In genomic region chr15:60973637-60974415, GRCh38 we compare ENCODE assay signal across 17 cellular contexts.
A peak's percentile ranks its signal among the peaks of the same experiment; 100 is the strongest.
DNase-seq lines count a peak whose midpoint lies in the region; TF ChIP-seq lines count a peak whose summit lies in the region.
"Had no signal": no experiment of that assay in that cellular context is flagged by ENCODE, and none has a peak within 500 bp of the region (broad histone marks: within the 10 kb centered on the region; RNA-seq: fewer than 3 reads in every experiment).

No MANE protein-coding gene starts in this region.

- DNase-seq in HCEC 1CT (peak; percentile 94), SJSA1 (ENCODE audit: low read depth in 1 of 2, low spot score in 2 of 2) (peak in 1 of 2 experiments; percentile 35), fibroblast of pulmonary artery (ENCODE audit: low read depth) (peak; percentile 61), retina (peak; percentile 56), BE2C (no peak), DMS114 treated with DMSO at 0.1 percent for 48 hours (lab: John Stamatoyannopoulos, UW; ENCODE audit: unreplicated experiment) (no peak)
- DNase-seq in activated T-helper 1 cell treated with anti-CD3 and anti-CD28 coated beads, Interleukin-12 subunit alpha, Interleukin-12 subunit beta, Interleukin-2, Interleukin-4 antibody, amounts not matched to agents 30 ng/mL and 10 ng/mL and 1 ng/mL, durations not matched to agents 14 hours and 24 hours and 36 hours (ENCODE audit: low spot score) = no peak
- DNase-seq: activated CD4-positive, alpha-beta memory T cell treated with anti-CD3 and anti-CD28 coated beads, Interleukin-2, amount 10 ng/mL, durations not matched to agents 7 days and 5 days; heart right ventricle; NCI-H1436 treated with DMSO at 0.1 percent for 48 hours; pancreas; stimulated activated CD4-positive, alpha-beta T cell treated with anti-CD3 and anti-CD28 coated beads, Interleukin-4, amount 100 ng/mL, for 24 hours; stomach; T-helper 17 cell had no signal

- no peaks in the 10 kb centered on the region for H3K36me3 ChIP-seq in SJSA1
- no peaks in the 10 kb centered on the region for H3K36me3 ChIP-seq in BE2C
- H3K36me3 ChIP-seq: heart right ventricle, pancreas, stomach had no signal

- no peaks in the 10 kb centered on the region for H3K4me1 Mint-ChIP-seq in activated T-helper 1 cell treated with anti-CD3 and anti-CD28 coated beads, Interleukin-12 subunit alpha, Interleukin-12 subunit beta, Interleukin-2, Interleukin-4 antibody, amounts not matched to agents 30 ng/mL and 10 ng/mL and 1 ng/mL, durations not matched to agents 14 hours and 24 hours and 36 hours (ENCODE audit: low read depth)
- H3K4me1 Mint-ChIP-seq: activated CD4-positive, alpha-beta memory T cell treated with anti-CD3 and anti-CD28 coated beads, Interleukin-2, amount 10 ng/mL, durations not matched to agents 7 days and 5 days; activated naive CD4-positive, alpha-beta T cell treated with anti-CD3 and anti-CD28 coated beads, Interleukin-2, amount 50 U/mL, for 24 hours had no signal

- no peaks in the 10 kb centered on the region for H3K36me3 Mint-ChIP-seq in activated T-helper 1 cell treated with anti-CD3 and anti-CD28 coated beads, Interleukin-12 subunit alpha, Interleukin-12 subunit beta, Interleukin-2, Interleukin-4 antibody, amounts not matched to agents 30 ng/mL and 10 ng/mL and 1 ng/mL, durations not matched to agents 14 hours and 24 hours and 36 hours (ENCODE audit: low read depth)
- H3K36me3 Mint-ChIP-seq: activated naive CD4-positive, alpha-beta T cell treated with anti-CD3 and anti-CD28 coated beads, Interleukin-2, amount 50 U/mL, for 24 hours had no signal

- peak overlapping the region; percentile 91 for H3K27ac ChIP-seq in SJSA1
- H3K27ac ChIP-seq: heart right ventricle, pancreas, stomach had no signal

- no peaks in the 10 kb centered on the region for H3K9me3 Mint-ChIP-seq in activated T-helper 1 cell treated with anti-CD3 and anti-CD28 coated beads, Interleukin-12 subunit alpha, Interleukin-12 subunit beta, Interleukin-2, Interleukin-4 antibody, amounts not matched to agents 30 ng/mL and 10 ng/mL and 1 ng/mL, durations not matched to agents 14 hours and 24 hours and 36 hours
- H3K9me3 Mint-ChIP-seq: activated CD4-positive, alpha-beta memory T cell treated with anti-CD3 and anti-CD28 coated beads, Interleukin-2, amount 10 ng/mL, durations not matched to agents 7 days and 5 days; activated naive CD4-positive, alpha-beta T cell treated with anti-CD3 and anti-CD28 coated beads, Interleukin-2, amount 50 U/mL, for 24 hours; dendritic cell treated with granulocyte-macrophage colony-stimulating factor and Interleukin-4, amounts not matched to agents 40 ng/mL and 50 ng/mL, for 4 days had no signal

- H3K4me1 ChIP-seq in SJSA1 (replicated peaks) = peaks cover 47% of the 10 kb centered on the region
- no peaks in the 10 kb centered on the region for H3K4me1 ChIP-seq in BE2C
- H3K4me1 ChIP-seq: pancreas had no signal

- H3K9me3 ChIP-seq in SJSA1 (replicated peaks) (no peaks in the 10 kb centered on the region), BE2C (no peaks in the 10 kb centered on the region)
- H3K9me3 ChIP-seq: heart right ventricle, pancreas, stomach had no signal

- TF ChIP-seq CTCF in fibroblast of pulmonary artery (IDR thresholded peaks at IDR 0.05; ENCODE audit: low read length, missing control alignments) = no peak
- no peak for TF ChIP-seq CTCF in BE2C (IDR thresholded peaks at IDR 0.05; ENCODE audit: low read depth, low read length)

- H3K27me3 ChIP-seq in SJSA1 (replicated peaks) (no peaks in the 10 kb centered on the region), BE2C (no peaks in the 10 kb centered on the region)
- H3K27me3 ChIP-seq: heart right ventricle, pancreas, stomach had no signal

- H3K4me3 ChIP-seq in SJSA1 (no peak overlapping the region), fibroblast of pulmonary artery (replicated peaks; ENCODE audit: low read depth, low read length) (no peak overlapping the region), BE2C (ENCODE audit: low read depth, low read length) (no peak overlapping the region)
- H3K4me3 ChIP-seq: heart right ventricle, lung, pancreas, stomach had no signal

- no peak overlapping the region for H3K27ac Mint-ChIP-seq in activated T-helper 1 cell treated with anti-CD3 and anti-CD28 coated beads, Interleukin-12 subunit alpha, Interleukin-12 subunit beta, Interleukin-2, Interleukin-4 antibody, amounts not matched to agents 30 ng/mL and 10 ng/mL and 1 ng/mL, durations not matched to agents 14 hours and 24 hours and 36 hours
- H3K27ac Mint-ChIP-seq: activated CD4-positive, alpha-beta memory T cell treated with anti-CD3 and anti-CD28 coated beads, Interleukin-2, amount 10 ng/mL, durations not matched to agents 7 days and 5 days; activated naive CD4-positive, alpha-beta T cell treated with anti-CD3 and anti-CD28 coated beads, Interleukin-2, amount 50 U/mL, for 24 hours; dendritic cell treated with granulocyte-macrophage colony-stimulating factor and Interleukin-4, amounts not matched to agents 40 ng/mL and 50 ng/mL, for 4 days; T-helper 17 cell had no signal

- H3K4me3 Mint-ChIP-seq in activated T-helper 1 cell treated with anti-CD3 and anti-CD28 coated beads, Interleukin-12 subunit alpha, Interleukin-12 subunit beta, Interleukin-2, Interleukin-4 antibody, amounts not matched to agents 30 ng/mL and 10 ng/mL and 1 ng/mL, durations not matched to agents 14 hours and 24 hours and 36 hours = no peak overlapping the region
- H3K4me3 Mint-ChIP-seq: activated CD4-positive, alpha-beta memory T cell treated with anti-CD3 and anti-CD28 coated beads, Interleukin-2, amount 10 ng/mL, durations not matched to agents 7 days and 5 days; activated naive CD4-positive, alpha-beta T cell treated with anti-CD3 and anti-CD28 coated beads, Interleukin-2, amount 50 U/mL, for 24 hours; dendritic cell treated with granulocyte-macrophage colony-stimulating factor and Interleukin-4, amounts not matched to agents 40 ng/mL and 50 ng/mL, for 4 days; T-helper 17 cell had no signal

- intact Hi-C loops in activated T-helper 1 cell treated with anti-CD3 and anti-CD28 coated beads, Interleukin-12 subunit alpha, Interleukin-12 subunit beta, Interleukin-2, Interleukin-4 antibody, amounts not matched to agents 30 ng/mL and 10 ng/mL and 1 ng/mL, durations not matched to agents 14 hours and 24 hours and 36 hours (cut with micrococcal nuclease) = no loop called here

- peaks cover 9% of the 10 kb centered on the region for H3K27me3 Mint-ChIP-seq in activated T-helper 1 cell treated with anti-CD3 and anti-CD28 coated beads, Interleukin-12 subunit alpha, Interleukin-12 subunit beta, Interleukin-2, Interleukin-4 antibody, amounts not matched to agents 30 ng/mL and 10 ng/mL and 1 ng/mL, durations not matched to agents 14 hours and 24 hours and 36 hours (ENCODE audit: insufficient read depth)

Comparison
In these comparisons a context has a peak if more than half of its experiments do, and no peak if none do; other contexts are left out.
1. DNase-seq: peak in HCEC 1CT (single experiment), fibroblast of pulmonary artery (single experiment) and retina (single experiment); none in BE2C (single experiment), activated T-helper 1 cell treated with anti-CD3 and anti-CD28 coated beads, Interleukin-12 subunit alpha, Interleukin-12 subunit beta, Interleukin-2, Interleukin-4 antibody, amounts not matched to agents 30 ng/mL and 10 ng/mL and 1 ng/mL, durations not matched to agents 14 hours and 24 hours and 36 hours (single experiment) and DMS114 treated with DMSO at 0.1 percent for 48 hours (single experiment).